28 cellular contexts compared by ENCODE assay signal in the genomic region with DNA sequence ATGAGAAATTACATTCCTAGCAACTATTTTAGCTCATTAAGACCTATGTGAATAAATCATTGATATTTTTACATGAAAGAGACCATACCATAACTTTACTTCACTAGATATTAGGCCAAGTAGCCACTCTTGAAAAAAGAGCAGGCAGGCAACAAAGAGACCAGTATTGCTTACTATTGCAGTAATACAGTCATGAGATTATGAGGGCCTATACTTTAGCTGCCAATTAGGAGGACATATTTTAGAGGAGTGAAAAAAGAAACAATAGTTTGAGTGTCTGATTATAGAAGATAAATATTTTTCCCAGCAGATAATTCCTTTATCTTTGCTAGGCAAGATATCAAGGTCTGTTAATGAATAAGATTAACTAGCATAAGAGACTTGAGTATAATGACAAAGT.
"Had no signal": no experiment of that assay in that cellular context is flagged by ENCODE, and none has a peak within 500 bp of the region (broad histone marks: within the 10 kb centered on the region; RNA-seq: fewer than 3 reads in every experiment).

No MANE protein-coding gene starts in this region.

- H3K4me3 Mint-ChIP-seq: stimulated activated effector memory CD8-positive, alpha-beta T cell treated with anti-CD3 and anti-CD28 coated beads, Interleukin-12 subunit alpha, Interleukin-12 subunit beta, amount 100 ng/mL, for 72 hours; stimulated activated memory B cell treated with anti-CD40 and anti-IgM and Interleukin-4, amounts not matched to agents 10 μg/mL and 1 μg/mL and 100 μg/mL, for 72 hours; stimulated activated naive B cell treated with anti-CD40 and anti-IgM and Interleukin-4, amounts not matched to agents 10 μg/mL and 1 μg/mL and 100 μg/mL, for 72 hours; stimulated activated naive CD8-positive, alpha-beta T cell treated with anti-CD3 and anti-CD28 coated beads, Interleukin-15, amount 100 ng/mL, for 72 hours; stimulated activated naive CD8-positive, alpha-beta T cell treated with anti-CD3 and anti-CD28 coated beads, Interleukin-15, Interleukin-2, amounts not matched to agents 100 ng/mL and 50 ng/mL, for 24 hours; type B pancreatic cell had no signal

- DNase-seq: stimulated activated CD4-positive, alpha-beta T cell treated with anti-CD3 and anti-CD28 coated beads, Interleukin-2, amount 100 ng/mL, for 48 hours; stimulated activated CD4-positive, alpha-beta T cell treated with anti-CD3 and anti-CD28 coated beads, Interleukin-4, amount 100 ng/mL, for 1 hour; stimulated activated CD4-positive, alpha-beta T cell treated with anti-CD3 and anti-CD28 coated beads, Interleukin-4, amount 100 ng/mL, for 24 hours; stimulated activated CD4-positive, alpha-beta T cell treated with anti-CD3 and anti-CD28 coated beads, Interleukin-4, amount 100 ng/mL, for 4 hours; stimulated activated CD8-positive, alpha-beta memory T cell treated with anti-CD3 and anti-CD28 coated beads, Interleukin-4, amount 100 ng/mL, for 48 hours; stimulated activated naive B cell treated with anti-CD40 and anti-IgM and Interleukin-4, amounts not matched to agents 10 μg/mL and 1 μg/mL and 100 μg/mL, for 72 hours; stimulated activated naive CD4-positive, alpha-beta T cell; stimulated activated naive CD4-positive, alpha-beta T cell treated with Interleukin-2 at 50 U/mL for 16 hours; stimulated activated naive CD8-positive, alpha-beta T cell treated with anti-CD3 and anti-CD28 coated beads, Interleukin-15, amount 100 ng/mL, for 72 hours; stimulated activated naive CD8-positive, alpha-beta T cell treated with anti-CD3 and anti-CD28 coated beads, Interleukin-15, Interleukin-2, amounts not matched to agents 100 U/mL and 50 U/mL, for 24 hours; stomach; substantia nigra; testis; thyroid gland; tibial artery; transverse colon; trophoblast cell; upper lobe of left lung; upper lobe of right lung; uterus had no signal

- H3K4me3 ChIP-seq: stomach, suprapubic skin, testis, thoracic aorta, thyroid gland, tibial artery, tibial nerve, transverse colon, upper lobe of left lung, upper lobe of right lung, uterus, vagina had no signal

- H3K36me3 Mint-ChIP-seq: stimulated activated effector memory CD8-positive, alpha-beta T cell treated with anti-CD3 and anti-CD28 coated beads, Interleukin-12 subunit alpha, Interleukin-12 subunit beta, amount 100 ng/mL, for 72 hours; stimulated activated memory B cell treated with anti-CD40 and anti-IgM and Interleukin-4, amounts not matched to agents 10 μg/mL and 1 μg/mL and 100 μg/mL, for 72 hours; stimulated activated naive B cell treated with anti-CD40 and anti-IgM and Interleukin-4, amounts not matched to agents 10 μg/mL and 1 μg/mL and 100 μg/mL, for 72 hours; type B pancreatic cell had no signal

- H3K27me3 Mint-ChIP-seq: stimulated activated memory B cell treated with anti-CD40 and anti-IgM and Interleukin-4, amounts not matched to agents 10 μg/mL and 1 μg/mL and 100 μg/mL, for 72 hours; stimulated activated naive B cell treated with anti-CD40 and anti-IgM and Interleukin-4, amounts not matched to agents 10 μg/mL and 1 μg/mL and 100 μg/mL, for 72 hours; stimulated activated naive CD8-positive, alpha-beta T cell treated with anti-CD3 and anti-CD28 coated beads, Interleukin-15, amount 100 ng/mL, for 72 hours; stimulated activated naive CD8-positive, alpha-beta T cell treated with anti-CD3 and anti-CD28 coated beads, Interleukin-15, Interleukin-2, amounts not matched to agents 100 ng/mL and 50 ng/mL, for 24 hours; type B pancreatic cell had no signal

- H3K4me1 Mint-ChIP-seq: stimulated activated effector memory CD8-positive, alpha-beta T cell treated with anti-CD3 and anti-CD28 coated beads, Interleukin-12 subunit alpha, Interleukin-12 subunit beta, amount 100 ng/mL, for 72 hours; stimulated activated memory B cell treated with anti-CD40 and anti-IgM and Interleukin-4, amounts not matched to agents 10 μg/mL and 1 μg/mL and 100 μg/mL, for 72 hours; stimulated activated naive B cell treated with anti-CD40 and anti-IgM and Interleukin-4, amounts not matched to agents 10 μg/mL and 1 μg/mL and 100 μg/mL, for 72 hours; stimulated activated naive CD8-positive, alpha-beta T cell treated with anti-CD3 and anti-CD28 coated beads, Interleukin-15, amount 100 ng/mL, for 72 hours had no signal

- H3K27ac Mint-ChIP-seq: stimulated activated effector memory CD8-positive, alpha-beta T cell treated with anti-CD3 and anti-CD28 coated beads, Interleukin-12 subunit alpha, Interleukin-12 subunit beta, amount 100 ng/mL, for 72 hours; stimulated activated memory B cell treated with anti-CD40 and anti-IgM and Interleukin-4, amounts not matched to agents 10 μg/mL and 1 μg/mL and 100 μg/mL, for 72 hours; stimulated activated naive B cell treated with anti-CD40 and anti-IgM and Interleukin-4, amounts not matched to agents 10 μg/mL and 1 μg/mL and 100 μg/mL, for 72 hours; stimulated activated naive CD8-positive, alpha-beta T cell treated with anti-CD3 and anti-CD28 coated beads, Interleukin-15, amount 100 ng/mL, for 72 hours; stimulated activated naive CD8-positive, alpha-beta T cell treated with anti-CD3 and anti-CD28 coated beads, Interleukin-15, Interleukin-2, amounts not matched to agents 100 ng/mL and 50 ng/mL, for 24 hours; type B pancreatic cell had no signal

- H3K4me1 ChIP-seq: stomach, suprapubic skin, testis, thyroid gland, tibial artery, tibial nerve, transverse colon, upper lobe of left lung, upper lobe of right lung, uterus, vagina had no signal

- H3K27ac ChIP-seq: stomach, suprapubic skin, testis, thoracic aorta, thyroid gland, tibial artery, tibial nerve, transverse colon, upper lobe of left lung, upper lobe of right lung, uterus, vagina had no signal

- H3K9me3 ChIP-seq: stomach, suprapubic skin, testis, thoracic aorta, thyroid gland, tibial artery, transverse colon, upper lobe of left lung, upper lobe of right lung, uterus, vagina had no signal

- ATAC-seq: stimulated activated effector memory CD8-positive, alpha-beta T cell treated with anti-CD3 and anti-CD28 coated beads, Interleukin-12 subunit alpha, Interleukin-12 subunit beta, amount 100 ng/mL, for 72 hours; stimulated activated memory B cell treated with anti-CD40 and anti-IgM and Interleukin-4, amounts not matched to agents 10 μg/mL and 1 μg/mL and 100 μg/mL, for 72 hours; stimulated activated naive B cell treated with anti-CD40 and anti-IgM and Interleukin-4, amounts not matched to agents 10 μg/mL and 1 μg/mL and 100 μg/mL, for 72 hours; stimulated activated naive CD8-positive, alpha-beta T cell treated with anti-CD3 and anti-CD28 coated beads, Interleukin-15, amount 100 ng/mL, for 72 hours; stimulated activated naive CD8-positive, alpha-beta T cell treated with anti-CD3 and anti-CD28 coated beads, Interleukin-15, Interleukin-2, amounts not matched to agents 100 U/mL and 50 U/mL, for 24 hours; upper lobe of right lung had no signal

- H3K27me3 ChIP-seq: stomach, suprapubic skin, testis, thyroid gland, tibial artery, tibial nerve, transverse colon, upper lobe of left lung, upper lobe of right lung, uterus, vagina had no signal

- H3K9me3 Mint-ChIP-seq: type B pancreatic cell had no signal

- H3K36me3 ChIP-seq: stomach, suprapubic skin, thoracic aorta, thyroid gland, tibial artery, tibial nerve, transverse colon, upper lobe of left lung, upper lobe of right lung, uterus, vagina had no signal
